1 cellular context compared by ENCODE assay signal in the genomic region with DNA sequence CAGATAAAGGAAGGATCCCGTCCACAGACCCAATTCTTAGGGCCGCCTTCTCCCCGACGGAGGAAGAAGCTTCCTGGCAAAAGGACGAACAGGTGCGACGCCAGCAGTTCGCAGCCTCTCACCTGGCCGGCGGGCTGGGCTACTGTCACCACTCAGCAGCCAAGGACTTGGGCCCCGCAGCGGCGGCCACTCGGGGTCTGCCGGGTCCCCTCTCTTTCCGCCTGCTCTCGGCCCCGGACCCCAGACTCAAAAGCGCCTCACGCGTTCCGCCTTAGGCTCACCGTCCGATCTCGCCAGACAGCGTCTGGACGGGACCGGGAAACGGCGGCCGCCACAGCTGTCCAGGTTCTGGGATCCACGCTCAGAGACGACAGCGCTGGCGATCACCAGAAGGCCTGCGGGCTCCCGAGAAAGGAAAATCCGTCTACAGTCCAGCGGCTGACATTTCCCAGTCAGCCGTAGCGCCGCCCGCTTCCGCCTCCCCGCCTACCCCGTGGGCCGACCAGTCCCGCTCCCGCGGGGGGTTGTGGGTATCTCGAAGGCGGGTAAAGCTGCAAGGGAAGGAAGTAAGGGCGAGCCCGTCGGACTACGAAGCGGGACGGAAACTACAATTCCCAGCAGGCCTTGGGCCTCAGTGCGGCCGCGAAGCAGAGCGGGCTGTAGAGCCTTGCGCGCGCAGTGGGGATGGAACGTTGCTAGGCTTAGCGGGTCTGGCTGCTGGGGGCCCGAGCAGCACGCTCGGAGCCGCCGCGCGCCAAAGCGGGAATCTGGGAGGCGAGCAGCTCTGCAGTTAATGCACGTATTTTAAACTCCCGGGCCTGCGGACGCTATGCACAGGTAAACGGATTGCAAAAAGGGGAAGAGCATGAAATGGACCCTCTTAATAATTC.
TF ChIP-seq lines count a peak whose summit lies in the region.

TSS of gene LMBRD2 (minus strand) at position 454 of the 890 bp plus-strand sequence. CDS start 8,538 bp downstream, outside the sequence.
TSS of gene SKP2 (plus strand) at position 678 of the 890 bp plus-strand sequence. CDS start at position 830, 152 bp downstream.

TF ChIP-seq in K562, 482 proteins besides CTCF, POLR2A, EP300 and RAD21 (continued from another document):
- TF ChIP-seq SIX5 (IDR thresholded peaks at IDR 0.05; ENCODE audit: borderline replicate concordance in 1 of 2, insufficient read depth in 1 of 2, low read depth in 1 of 2, low read length in 2 of 2) = peak; percentile 86 to 90
- TF ChIP-seq EHMT2 (IDR thresholded peaks at IDR 0.05) = no peak
- TF ChIP-seq KLF1 (tag; IDR thresholded peaks at IDR 0.05) = peak; percentile 86
- TF ChIP-seq, protein P1, sequence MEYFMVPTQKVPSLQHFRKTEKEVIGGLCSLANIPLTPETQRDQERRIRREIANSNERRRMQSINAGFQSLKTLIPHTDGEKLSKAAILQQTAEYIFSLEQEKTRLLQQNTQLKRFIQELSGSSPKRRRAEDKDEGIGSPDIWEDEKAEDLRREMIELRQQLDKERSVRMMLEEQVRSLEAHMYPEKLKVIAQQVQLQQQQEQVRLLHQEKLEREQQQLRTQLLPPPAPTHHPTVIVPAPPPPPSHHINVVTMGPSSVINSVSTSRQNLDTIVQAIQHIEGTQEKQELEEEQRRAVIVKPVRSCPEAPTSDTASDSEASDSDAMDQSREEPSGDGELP (CRISPR knock-in tag; IDR thresholded peaks at IDR 0.05; ENCODE audit: borderline replicate concordance) = peak; percentile 93
- TF ChIP-seq U2AF2 (optimal IDR thresholded peaks at IDR 0.05; ENCODE audit: low read depth, low read length) = no peak
- peak; percentile 71; the same call in 1 of the 2 replicates for TF ChIP-seq ZNF197 (CRISPR knock-in tag; IDR thresholded peaks at IDR 0.05; ENCODE audit: low read depth)
- no peak for TF ChIP-seq CCAR2 (IDR thresholded peaks at IDR 0.05; ENCODE audit: low read depth, low read length)
- TF ChIP-seq JUND (IDR thresholded peaks at IDR 0.05; ENCODE audit: borderline replicate concordance, low read depth, low read length) = peak; percentile 69; the same call in 1 of the 2 replicates
- TF ChIP-seq JUND (tag; IDR thresholded peaks at IDR 0.05; ENCODE audit: borderline replicate concordance, low read depth, low read length) = peak; percentile 29; the same call in 1 of the 3 replicates
- TF ChIP-seq KLF16 (IDR thresholded peaks at IDR 0.05) = no peak
- TF ChIP-seq CBX5 (IDR thresholded peaks at IDR 0.05; ENCODE audit: borderline replicate concordance, low read depth) = peak; percentile 70
- TF ChIP-seq BDP1 (IDR thresholded peaks at IDR 0.05; ENCODE audit: insufficient read depth, insufficient read length) = no peak
- TF ChIP-seq, protein P2, sequence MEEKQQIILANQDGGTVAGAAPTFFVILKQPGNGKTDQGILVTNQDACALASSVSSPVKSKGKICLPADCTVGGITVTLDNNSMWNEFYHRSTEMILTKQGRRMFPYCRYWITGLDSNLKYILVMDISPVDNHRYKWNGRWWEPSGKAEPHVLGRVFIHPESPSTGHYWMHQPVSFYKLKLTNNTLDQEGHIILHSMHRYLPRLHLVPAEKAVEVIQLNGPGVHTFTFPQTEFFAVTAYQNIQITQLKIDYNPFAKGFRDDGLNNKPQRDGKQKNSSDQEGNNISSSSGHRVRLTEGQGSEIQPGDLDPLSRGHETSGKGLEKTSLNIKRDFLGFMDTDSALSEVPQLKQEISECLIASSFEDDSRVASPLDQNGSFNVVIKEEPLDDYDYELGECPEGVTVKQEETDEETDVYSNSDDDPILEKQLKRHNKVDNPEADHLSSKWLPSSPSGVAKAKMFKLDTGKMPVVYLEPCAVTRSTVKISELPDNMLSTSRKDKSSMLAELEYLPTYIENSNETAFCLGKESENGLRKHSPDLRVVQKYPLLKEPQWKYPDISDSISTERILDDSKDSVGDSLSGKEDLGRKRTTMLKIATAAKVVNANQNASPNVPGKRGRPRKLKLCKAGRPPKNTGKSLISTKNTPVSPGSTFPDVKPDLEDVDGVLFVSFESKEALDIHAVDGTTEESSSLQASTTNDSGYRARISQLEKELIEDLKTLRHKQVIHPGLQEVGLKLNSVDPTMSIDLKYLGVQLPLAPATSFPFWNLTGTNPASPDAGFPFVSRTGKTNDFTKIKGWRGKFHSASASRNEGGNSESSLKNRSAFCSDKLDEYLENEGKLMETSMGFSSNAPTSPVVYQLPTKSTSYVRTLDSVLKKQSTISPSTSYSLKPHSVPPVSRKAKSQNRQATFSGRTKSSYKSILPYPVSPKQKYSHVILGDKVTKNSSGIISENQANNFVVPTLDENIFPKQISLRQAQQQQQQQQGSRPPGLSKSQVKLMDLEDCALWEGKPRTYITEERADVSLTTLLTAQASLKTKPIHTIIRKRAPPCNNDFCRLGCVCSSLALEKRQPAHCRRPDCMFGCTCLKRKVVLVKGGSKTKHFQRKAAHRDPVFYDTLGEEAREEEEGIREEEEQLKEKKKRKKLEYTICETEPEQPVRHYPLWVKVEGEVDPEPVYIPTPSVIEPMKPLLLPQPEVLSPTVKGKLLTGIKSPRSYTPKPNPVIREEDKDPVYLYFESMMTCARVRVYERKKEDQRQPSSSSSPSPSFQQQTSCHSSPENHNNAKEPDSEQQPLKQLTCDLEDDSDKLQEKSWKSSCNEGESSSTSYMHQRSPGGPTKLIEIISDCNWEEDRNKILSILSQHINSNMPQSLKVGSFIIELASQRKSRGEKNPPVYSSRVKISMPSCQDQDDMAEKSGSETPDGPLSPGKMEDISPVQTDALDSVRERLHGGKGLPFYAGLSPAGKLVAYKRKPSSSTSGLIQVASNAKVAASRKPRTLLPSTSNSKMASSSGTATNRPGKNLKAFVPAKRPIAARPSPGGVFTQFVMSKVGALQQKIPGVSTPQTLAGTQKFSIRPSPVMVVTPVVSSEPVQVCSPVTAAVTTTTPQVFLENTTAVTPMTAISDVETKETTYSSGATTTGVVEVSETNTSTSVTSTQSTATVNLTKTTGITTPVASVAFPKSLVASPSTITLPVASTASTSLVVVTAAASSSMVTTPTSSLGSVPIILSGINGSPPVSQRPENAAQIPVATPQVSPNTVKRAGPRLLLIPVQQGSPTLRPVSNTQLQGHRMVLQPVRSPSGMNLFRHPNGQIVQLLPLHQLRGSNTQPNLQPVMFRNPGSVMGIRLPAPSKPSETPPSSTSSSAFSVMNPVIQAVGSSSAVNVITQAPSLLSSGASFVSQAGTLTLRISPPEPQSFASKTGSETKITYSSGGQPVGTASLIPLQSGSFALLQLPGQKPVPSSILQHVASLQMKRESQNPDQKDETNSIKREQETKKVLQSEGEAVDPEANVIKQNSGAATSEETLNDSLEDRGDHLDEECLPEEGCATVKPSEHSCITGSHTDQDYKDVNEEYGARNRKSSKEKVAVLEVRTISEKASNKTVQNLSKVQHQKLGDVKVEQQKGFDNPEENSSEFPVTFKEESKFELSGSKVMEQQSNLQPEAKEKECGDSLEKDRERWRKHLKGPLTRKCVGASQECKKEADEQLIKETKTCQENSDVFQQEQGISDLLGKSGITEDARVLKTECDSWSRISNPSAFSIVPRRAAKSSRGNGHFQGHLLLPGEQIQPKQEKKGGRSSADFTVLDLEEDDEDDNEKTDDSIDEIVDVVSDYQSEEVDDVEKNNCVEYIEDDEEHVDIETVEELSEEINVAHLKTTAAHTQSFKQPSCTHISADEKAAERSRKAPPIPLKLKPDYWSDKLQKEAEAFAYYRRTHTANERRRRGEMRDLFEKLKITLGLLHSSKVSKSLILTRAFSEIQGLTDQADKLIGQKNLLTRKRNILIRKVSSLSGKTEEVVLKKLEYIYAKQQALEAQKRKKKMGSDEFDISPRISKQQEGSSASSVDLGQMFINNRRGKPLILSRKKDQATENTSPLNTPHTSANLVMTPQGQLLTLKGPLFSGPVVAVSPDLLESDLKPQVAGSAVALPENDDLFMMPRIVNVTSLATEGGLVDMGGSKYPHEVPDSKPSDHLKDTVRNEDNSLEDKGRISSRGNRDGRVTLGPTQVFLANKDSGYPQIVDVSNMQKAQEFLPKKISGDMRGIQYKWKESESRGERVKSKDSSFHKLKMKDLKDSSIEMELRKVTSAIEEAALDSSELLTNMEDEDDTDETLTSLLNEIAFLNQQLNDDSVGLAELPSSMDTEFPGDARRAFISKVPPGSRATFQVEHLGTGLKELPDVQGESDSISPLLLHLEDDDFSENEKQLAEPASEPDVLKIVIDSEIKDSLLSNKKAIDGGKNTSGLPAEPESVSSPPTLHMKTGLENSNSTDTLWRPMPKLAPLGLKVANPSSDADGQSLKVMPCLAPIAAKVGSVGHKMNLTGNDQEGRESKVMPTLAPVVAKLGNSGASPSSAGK (IDR thresholded peaks at IDR 0.05) = peak; percentile 22; the same call in 1 of the 2 replicates
- TF ChIP-seq ZNF785 (CRISPR knock-in tag; IDR thresholded peaks at IDR 0.05) = no peak
- TF ChIP-seq, protein P3, sequence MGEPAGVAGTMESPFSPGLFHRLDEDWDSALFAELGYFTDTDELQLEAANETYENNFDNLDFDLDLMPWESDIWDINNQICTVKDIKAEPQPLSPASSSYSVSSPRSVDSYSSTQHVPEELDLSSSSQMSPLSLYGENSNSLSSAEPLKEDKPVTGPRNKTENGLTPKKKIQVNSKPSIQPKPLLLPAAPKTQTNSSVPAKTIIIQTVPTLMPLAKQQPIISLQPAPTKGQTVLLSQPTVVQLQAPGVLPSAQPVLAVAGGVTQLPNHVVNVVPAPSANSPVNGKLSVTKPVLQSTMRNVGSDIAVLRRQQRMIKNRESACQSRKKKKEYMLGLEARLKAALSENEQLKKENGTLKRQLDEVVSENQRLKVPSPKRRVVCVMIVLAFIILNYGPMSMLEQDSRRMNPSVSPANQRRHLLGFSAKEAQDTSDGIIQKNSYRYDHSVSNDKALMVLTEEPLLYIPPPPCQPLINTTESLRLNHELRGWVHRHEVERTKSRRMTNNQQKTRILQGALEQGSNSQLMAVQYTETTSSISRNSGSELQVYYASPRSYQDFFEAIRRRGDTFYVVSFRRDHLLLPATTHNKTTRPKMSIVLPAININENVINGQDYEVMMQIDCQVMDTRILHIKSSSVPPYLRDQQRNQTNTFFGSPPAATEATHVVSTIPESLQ (CRISPR knock-in tag; IDR thresholded peaks at IDR 0.05) = 0 out of 2 replicates have a peak, but pooled peaks have one; percentile 82
- 0 out of 2 replicates have a peak, but pooled peaks have one; percentile 3 for TF ChIP-seq TCF3 (CRISPR knock-in tag; IDR thresholded peaks at IDR 0.05)
